In the genomic region with DNA sequence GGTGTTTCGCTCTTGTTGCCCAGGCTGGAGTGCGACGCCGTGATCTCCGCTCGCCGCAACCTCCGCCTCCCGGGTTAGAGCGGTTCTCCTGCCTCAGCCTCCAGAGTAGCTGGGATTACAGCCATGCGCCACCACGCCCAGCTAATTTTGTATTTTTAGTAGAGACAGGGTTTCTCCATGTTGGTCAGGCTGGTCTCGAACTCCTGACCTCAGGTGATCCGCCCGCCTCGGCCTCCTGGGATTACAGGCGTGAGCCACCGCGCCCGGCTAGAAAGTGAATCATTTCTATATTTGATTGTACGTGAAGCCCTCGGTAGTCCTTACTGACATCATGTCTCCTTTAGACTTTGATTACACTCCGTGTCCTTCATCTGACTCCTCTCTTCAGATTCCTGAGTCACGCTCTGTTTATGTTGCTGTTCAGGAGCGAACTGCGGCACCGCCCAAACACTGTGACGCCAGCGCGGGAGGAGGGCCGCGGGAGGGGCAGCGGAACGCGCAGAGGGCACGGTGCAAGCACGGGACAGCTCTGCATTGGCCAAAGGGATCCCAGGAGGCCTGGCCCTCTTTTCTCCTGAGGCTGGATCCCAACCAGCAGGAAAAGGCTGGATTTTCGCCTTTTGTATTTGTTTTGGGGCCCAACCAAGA, we compare ENCODE assay signal across 8 cellular contexts. TPM values are rescaled to one million over a fixed set of nuclear protein-coding genes. Genes with fewer than 3 reads are reported as not detected.
DNase-seq lines count a peak whose midpoint lies in the region; ATAC-seq and TF ChIP-seq lines count a peak whose summit lies in the region.

No MANE protein-coding gene starts in this region.

- peaks cover 8% of the 10 kb centered on the region for H4K20me1 ChIP-seq in osteoblast (ENCODE audit: insufficient read depth, low read length)

- WGBS in adrenal gland, 4 donors = 25 to 29% (median 26%) methylated on average over 36 to 38 of the region's 38 CpGs
- 16 to 29% methylated on average over 38 of the region's 38 CpGs for WGBS in testis, 2 donors

- H3K27me3 ChIP-seq in adrenal gland (no peaks in the 10 kb centered on the region), osteoblast (ENCODE audit: insufficient read depth, low read length) (no peaks in the 10 kb centered on the region), testis (no peaks in the 10 kb centered on the region)

- DNase-seq in DMS153 treated with DMSO at 0.1 percent for 48 hours (lab: John Stamatoyannopoulos, UW; ENCODE audit: unreplicated experiment) (peak; percentile 89), HCEC 1CT (peak; percentile 99), NCI-H1105 treated with DMSO at 0.1 percent for 48 hours (lab: John Stamatoyannopoulos, UW) (peak; percentile 84), T-helper 1 cell (peak; percentile 64 to 85 (median 80)), adrenal gland (peak; percentile 98 to 99 (median 98)), Right ventricle myocardium superior (peak; percentile 98), osteoblast (ENCODE audit: insufficient read length, low spot score, missing footprints) (peak; percentile 98), testis (peak; percentile 96)

- intact Hi-C loops in adrenal gland (cut with DNase I) = no loop called here
- intact Hi-C loops in Right ventricle myocardium superior (cut with DNase I) = loop anchor here (10.0 kb wide), 2 partner anchors 153 to 513 kb away; partner anchors contain the start of gene YBX3
- intact Hi-C loops in testis (cut with DNase I; ENCODE audit: low total_unique reads) = no loop called here

- H3K9me3 ChIP-seq in adrenal gland (replicated peaks in 1 of 3) (no peaks in the 10 kb centered on the region), osteoblast (ENCODE audit: low read depth, low read length) (no peaks in the 10 kb centered on the region), testis (no peaks in the 10 kb centered on the region)

- TF ChIP-seq POLR2A in adrenal gland (IDR thresholded peaks at IDR 0.05) (peak; percentile 80 to 97), testis (IDR thresholded peaks at IDR 0.05) (peak; percentile 33)

- no peak overlapping the region for H2AFZ ChIP-seq in osteoblast (ENCODE audit: low read length)

- H3K4me1 ChIP-seq in adrenal gland (replicated peaks in 1 of 2) = peaks cover 16 to 23% of the 10 kb centered on the region in 2 donors
- H3K4me1 ChIP-seq in osteoblast (ENCODE audit: insufficient read depth, low read length) = peaks cover 17% of the 10 kb centered on the region
- H3K4me1 ChIP-seq in testis = peaks cover 4% of the 10 kb centered on the region

- H3K36me3 ChIP-seq in adrenal gland (replicated peaks in 1 of 2) (no peaks in the 10 kb centered on the region), osteoblast (ENCODE audit: insufficient read depth, low read length) (no peaks in the 10 kb centered on the region), testis (ENCODE audit: low read depth, missing control alignments) (no peaks in the 10 kb centered on the region)

- TF ChIP-seq CTCF in adrenal gland (IDR thresholded peaks at IDR 0.05) (peak in 1 of 6 experiments; percentile 1), osteoblast (IDR thresholded peaks at IDR 0.05; ENCODE audit: extremely low read depth, low read depth, low read length) (no peak), testis (IDR thresholded peaks at IDR 0.05) (peak in 1 of 3 experiments; percentile 4)

- H3K4me3 ChIP-seq in adrenal gland = peak overlapping the region in 2 of 4 donors; percentile 86 to 92
- peak overlapping the region; percentile 80 for H3K4me3 ChIP-seq in osteoblast (ENCODE audit: insufficient read depth, low read length)
- H3K4me3 ChIP-seq in testis = peak overlapping the region; percentile 74 to 99

- peak overlapping the region; percentile 93 for H3K4me2 ChIP-seq in osteoblast (ENCODE audit: insufficient read depth, low read length)

- peaks cover 23% of the 10 kb centered on the region for H3K79me2 ChIP-seq in osteoblast (ENCODE audit: insufficient read depth, low read length)

- H3K27ac ChIP-seq in adrenal gland (peak overlapping the region; percentile 98 to 100 (median 99)), osteoblast (ENCODE audit: low read depth, low read length) (peak overlapping the region; percentile 97), testis (peak overlapping the region; percentile 99 to 100)

- peak; percentile 93 for ATAC-seq in Right ventricle myocardium superior (ENCODE audit: poor library complexity)

RNA-seq across cellular contexts. Expression of gene GABARAPL1, which starts 0.6 kb away (rescaled TPM):
- 100 to 1,000 TPM in 3 of 8 donors, 10 to 100 TPM in 5; 71.6 to 146 (median 89.4) TPM for total RNA-seq in adrenal gland
- 100 to 1,000 TPM in 1 of 3 donors, 10 to 100 TPM in 2; 58.2 to 224 (median 58.9) TPM for polyA plus RNA-seq in adrenal gland
- total RNA-seq in Right ventricle myocardium superior = 278 TPM
- total RNA-seq in osteoblast = 64.2 and 65.9 TPM in 2 replicates
- 10 to 100 TPM; 56.2 to 74.0 TPM for total RNA-seq in testis
- 67.7 TPM for polyA plus RNA-seq in testis (ENCODE audit: insufficient read depth, low read depth, low replicate concordance)

RNA-seq across cellular contexts. Expression of gene TMEM52B, which starts 33.3 kb away (rescaled TPM):
- total RNA-seq in adrenal gland (1 to 10 TPM in 1 of 8 donors, under 1 TPM in 5, not detected in 2; 0.07 to 2.3 (median 0.34) TPM), Right ventricle myocardium superior (not detected), osteoblast (not detected in 2 replicates), testis (1 to 10 TPM in 1 of 2 donors, under 1 TPM in 1; 0.74 to 1.2 TPM)
- polyA plus RNA-seq in adrenal gland (under 1 TPM; 0.07 to 0.56 (median 0.37) TPM), testis (ENCODE audit: insufficient read depth, low read depth, low replicate concordance) (0.76 TPM)

RNA-seq across cellular contexts. Expression of gene OLR1, which starts 40.2 kb away (rescaled TPM):
- total RNA-seq in adrenal gland (1 to 10 TPM in 2 of 8 donors, under 1 TPM in 5, not detected in 1; 0.35 to 1.8 (median 0.68) TPM), Right ventricle myocardium superior (0.35 TPM), osteoblast (under 0.01 and 0.29 TPM in 2 replicates), testis (1 to 10 TPM in 1 of 2 donors, under 1 TPM in 1; 0.87 to 2.5 TPM)
- polyA plus RNA-seq in adrenal gland (1 to 10 TPM in 2 of 3 donors, under 1 TPM in 1; 0.37 to 2.2 (median 1.9) TPM), testis (ENCODE audit: insufficient read depth, low read depth, low replicate concordance) (5.9 TPM)
